In genomic region chr7:138097064-138097741, GRCh38 we compare ENCODE assay signal across 9 cellular contexts. TPM values are rescaled to one million over a fixed set of nuclear protein-coding genes. Genes with fewer than 3 reads are reported as not detected.
A peak's percentile ranks its signal among the peaks of the same experiment; 100 is the strongest.
DNase-seq lines count a peak whose midpoint lies in the region; ATAC-seq and TF ChIP-seq lines count a peak whose summit lies in the region.
"Had no signal": no experiment of that assay in that cellular context is flagged by ENCODE, and none has a peak within 500 bp of the region (broad histone marks: within the 10 kb centered on the region; RNA-seq: fewer than 3 reads in every experiment).

No MANE protein-coding gene starts in this region.

- H3K27ac Mint-ChIP-seq in activated CD8-positive, alpha-beta T cell treated with anti-CD3 and anti-CD28 coated beads for 36 hours = no peak overlapping the region
- H3K27ac Mint-ChIP-seq in neural crest cell (ENCODE audit: unreplicated experiment) = no peak overlapping the region

- no peak for TF ChIP-seq POLR2A in ovary (IDR thresholded peaks at IDR 0.05)
- no peak for TF ChIP-seq POLR2A in uterus (IDR thresholded peaks at IDR 0.05)

- H3K4me1 ChIP-seq in ovary (ENCODE audit: insufficient read depth) (no peaks in the 10 kb centered on the region), uterus (no peaks in the 10 kb centered on the region)

- WGBS in ovary, 3 donors = 84 to 90% (median 89%) methylated on average over 3 of the region's 3 CpGs

- no peak for TF ChIP-seq CTCF in activated CD8-positive, alpha-beta T cell treated with anti-CD3 and anti-CD28 coated beads for 36 hours (IDR thresholded peaks at IDR 0.05)
- peak; percentile 57 for TF ChIP-seq CTCF in neural crest cell (conservative IDR thresholded peaks at IDR 0.05)
- TF ChIP-seq CTCF in ovary (IDR thresholded peaks at IDR 0.05) = no peak
- no peak for TF ChIP-seq CTCF in uterus (IDR thresholded peaks at IDR 0.05)

- H3K9me3 Mint-ChIP-seq in activated CD8-positive, alpha-beta T cell treated with anti-CD3 and anti-CD28 coated beads for 36 hours = no peaks in the 10 kb centered on the region
- H3K9me3 Mint-ChIP-seq in neural crest cell = peaks cover 10% of the 10 kb centered on the region

- no peak overlapping the region for H3K27ac ChIP-seq in ovary
- no peak overlapping the region for H3K27ac ChIP-seq in uterus
- H3K27ac ChIP-seq: neutrophil had no signal

- DNase-seq in activated CD4-positive, alpha-beta T cell treated with anti-CD3 and anti-CD28 coated beads for 48 hours = peak; percentile 28
- no peak for DNase-seq in activated CD4-positive, alpha-beta T cell treated with anti-CD3 and anti-CD28 coated beads, Interleukin-2, amount 50 U/mL, for 4 hours
- DNase-seq in Kasumi-1 (lab: John Stamatoyannopoulos, UW) = peak; percentile 65 to 77
- peak; percentile 21 for DNase-seq in activated CD8-positive, alpha-beta T cell treated with anti-CD3 and anti-CD28 coated beads for 36 hours
- DNase-seq in neural crest cell (ENCODE audit: low read depth, low spot score) = peak; percentile 24
- no peak for DNase-seq in ovary
- no peak for DNase-seq in NCI-H1694 (lab: John Stamatoyannopoulos, UW)
- no peak for DNase-seq in uterus

- no peaks in the 10 kb centered on the region for H3K36me3 Mint-ChIP-seq in activated CD8-positive, alpha-beta T cell treated with anti-CD3 and anti-CD28 coated beads for 36 hours (ENCODE audit: low read depth)
- H3K36me3 Mint-ChIP-seq in neural crest cell (ENCODE audit: low read depth) = no peaks in the 10 kb centered on the region

- H3K36me3 ChIP-seq in ovary = no peaks in the 10 kb centered on the region
- no peaks in the 10 kb centered on the region for H3K36me3 ChIP-seq in uterus
- H3K36me3 ChIP-seq: neutrophil had no signal

- intact Hi-C loops in activated CD8-positive, alpha-beta T cell treated with anti-CD3 and anti-CD28 coated beads for 36 hours (cut with micrococcal nuclease) = no loop called here
- intact Hi-C loops in ovary (cut with DNase I) (no loop called here), uterus (cut with DNase I; ENCODE audit: low total_unique reads) (no loop called here)

- H3K4me3 ChIP-seq in ovary = no peak overlapping the region
- no peak overlapping the region for H3K4me3 ChIP-seq in uterus

- TF ChIP-seq EP300 in ovary (IDR thresholded peaks at IDR 0.05) = no peak

- CTCF ChIA-PET in activated CD8-positive, alpha-beta T cell treated with anti-CD3 and anti-CD28 coated beads for 36 hours (lab: Charles Lee) = no interaction called here

- no peak for ATAC-seq in activated CD8-positive, alpha-beta T cell treated with anti-CD3 and anti-CD28 coated beads for 36 hours

- no peaks in the 10 kb centered on the region for H3K27me3 Mint-ChIP-seq in activated CD8-positive, alpha-beta T cell treated with anti-CD3 and anti-CD28 coated beads for 36 hours
- H3K27me3 Mint-ChIP-seq in neural crest cell (ENCODE audit: low read depth) = no peaks in the 10 kb centered on the region

- H3K9me3 ChIP-seq in ovary (no peaks in the 10 kb centered on the region), uterus (no peaks in the 10 kb centered on the region)
- H3K9me3 ChIP-seq: neutrophil had no signal

- POLR2A ChIA-PET in activated CD8-positive, alpha-beta T cell treated with anti-CD3 and anti-CD28 coated beads for 36 hours (lab: Charles Lee) = no interaction called here

- H3K4me1 Mint-ChIP-seq in activated CD8-positive, alpha-beta T cell treated with anti-CD3 and anti-CD28 coated beads for 36 hours (ENCODE audit: low read depth) = no peaks in the 10 kb centered on the region
- no peaks in the 10 kb centered on the region for H3K4me1 Mint-ChIP-seq in neural crest cell

- H3K27me3 ChIP-seq in ovary (no peaks in the 10 kb centered on the region), uterus (no peaks in the 10 kb centered on the region)
- H3K27me3 ChIP-seq: neutrophil had no signal

- no peak overlapping the region for H3K4me3 Mint-ChIP-seq in activated CD8-positive, alpha-beta T cell treated with anti-CD3 and anti-CD28 coated beads for 36 hours
- no peak overlapping the region for H3K4me3 Mint-ChIP-seq in neural crest cell

RNA-seq across cellular contexts. Expression of gene AKR1D1, which starts 20.9 kb away (rescaled TPM):
- not detected for total RNA-seq in activated CD8-positive, alpha-beta T cell treated with anti-CD3 and anti-CD28 coated beads for 36 hours
- total RNA-seq in neural crest cell (not detected in 2 replicates), ovary (not detected), uterus (not detected)
- polyA plus RNA-seq in ovary = not detected

Comparison
In these comparisons a context has a peak if more than half of its experiments do, and no peak if none do; other contexts are left out.
1. DNase-seq: peak in activated CD4-positive, alpha-beta T cell treated with anti-CD3 and anti-CD28 coated beads for 48 hours (single experiment), Kasumi-1 (2 of 2), activated CD8-positive, alpha-beta T cell treated with anti-CD3 and anti-CD28 coated beads for 36 hours (single experiment) and neural crest cell (single experiment); none in activated CD4-positive, alpha-beta T cell treated with anti-CD3 and anti-CD28 coated beads, Interleukin-2, amount 50 U/mL, for 4 hours (0 of 2), ovary (0 of 5), NCI-H1694 (single experiment) and uterus (0 of 2).